ENCODE assay signal across 28 cellular contexts in the genomic region with DNA sequence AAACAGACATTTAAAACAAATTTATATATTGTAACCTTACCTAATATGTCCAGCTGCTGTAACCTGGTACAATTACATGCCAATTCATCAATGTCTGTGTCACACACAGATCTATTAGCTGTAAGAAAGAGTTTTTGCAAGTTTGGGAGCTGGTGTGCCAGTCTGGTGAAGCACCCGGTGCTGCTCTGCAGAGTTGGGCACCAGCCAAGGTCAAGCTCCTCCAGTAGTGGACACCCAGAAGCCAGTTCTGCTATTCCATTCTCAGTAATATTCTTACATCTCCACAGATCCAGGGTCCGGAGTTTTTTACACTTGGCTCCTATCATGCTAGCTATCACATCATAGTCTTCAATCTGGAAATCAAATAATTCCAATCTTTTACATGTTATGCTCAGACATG. TPM values are rescaled to one million over a fixed set of nuclear protein-coding genes. Genes with fewer than 3 reads are reported as not detected.
"Had no signal": no experiment of that assay in that cellular context is flagged by ENCODE, and none has a peak within 500 bp of the region (broad histone marks: within the 10 kb centered on the region; RNA-seq: fewer than 3 reads in every experiment).

No MANE protein-coding gene starts in this region.

- H3K36me3 ChIP-seq: WERI-Rb-1 had no signal

- H3K27ac ChIP-seq: cardiac muscle cell, psoas muscle, WERI-Rb-1 had no signal

- DNase-seq: activated CD4-positive, alpha-beta T cell treated with anti-CD3 and anti-CD28 coated beads, Interleukin-2, amount 10 ng/mL, durations not matched to agents 7 days and 5 days; activated CD4-positive, CD25-positive, alpha-beta regulatory T cell treated with anti-CD3 and anti-CD28 coated beads, Interleukin-2, amount 50 U/mL, for 72 hours; activated CD8-positive, alpha-beta memory T cell treated with anti-CD3 and anti-CD28 coated beads, Interleukin-2, amount 10 ng/mL, durations not matched to agents 7 days and 5 days; activated CD8-positive, alpha-beta T cell treated with anti-CD3 and anti-CD28 coated beads for 36 hours; activated effector memory CD4-positive, alpha-beta T cell treated with anti-CD3 and anti-CD28 coated beads, Interleukin-2, amount 50 U/mL, for 16 hours; activated naive CD4-positive, alpha-beta T cell treated with anti-CD3 and anti-CD28 coated beads, Interleukin-2, amount 10 ng/mL, durations not matched to agents 7 days and 5 days; activated T-cell treated with anti-CD3 and anti-CD28 coated beads for 4 hours; effector CD4-positive, alpha-beta T cell; immature natural killer cell; mesendoderm; naive thymus-derived CD4-positive, alpha-beta T cell; psoas muscle; stimulated activated CD4-positive, alpha-beta T cell treated with anti-CD3 and anti-CD28 coated beads, Interleukin-2, amount 100 ng/mL, for 48 hours; stimulated activated CD8-positive, alpha-beta memory T cell treated with anti-CD3 and anti-CD28 coated beads, Interleukin-4, amount 100 ng/mL, for 48 hours; stimulated activated naive B cell treated with anti-CD40 and anti-IgM and Interleukin-4, amounts not matched to agents 10 μg/mL and 1 μg/mL and 100 μg/mL, for 72 hours; T-cell; WERI-Rb-1 had no signal

- H3K4me1 ChIP-seq: psoas muscle had no signal

- H3K4me3 ChIP-seq: cardiac muscle cell, psoas muscle, smooth muscle cell had no signal

- FAIRE-seq: endometrium had no signal

- H3K9me3 ChIP-seq: psoas muscle had no signal

- ATAC-seq: activated CD8-positive, alpha-beta memory T cell treated with anti-CD3 and anti-CD28 coated beads, Interleukin-2, amount 10 ng/mL, durations not matched to agents 7 days and 5 days; activated CD8-positive, alpha-beta T cell treated with anti-CD3 and anti-CD28 coated beads for 36 hours; naive thymus-derived CD4-positive, alpha-beta T cell; psoas muscle; sciatic nerve; stimulated activated naive B cell treated with anti-CD40 and anti-IgM and Interleukin-4, amounts not matched to agents 10 μg/mL and 1 μg/mL and 100 μg/mL, for 72 hours; T-cell had no signal

- H3K27me3 ChIP-seq: cardiac muscle cell had no signal

RNA-seq across cellular contexts. Expression of a gene that starts 41.0 kb away (rescaled TPM):
- total RNA-seq: activated CD4-positive, alpha-beta T cell treated with anti-CD3 and anti-CD28 coated beads, Interleukin-2, amount 10 ng/mL, durations not matched to agents 7 days and 5 days; activated CD8-positive, alpha-beta memory T cell treated with anti-CD3 and anti-CD28 coated beads, Interleukin-2, amount 10 ng/mL, durations not matched to agents 7 days and 5 days; activated CD8-positive, alpha-beta T cell treated with anti-CD3 and anti-CD28 coated beads for 36 hours; epithelial cell of proximal tubule; fibroblast of villous mesenchyme; glomerular endothelial cell; kidney epithelial cell; liver; mucosa of gallbladder; naive thymus-derived CD4-positive, alpha-beta T cell; omental fat pad; psoas muscle; smooth muscle cell; T-cell had no signal
- polyA plus RNA-seq: immature natural killer cell; liver; naive thymus-derived CD4-positive, alpha-beta T cell; smooth muscle cell had no signal
